Comparison of ENCODE assay signal across 8 cellular contexts in the genomic region with DNA sequence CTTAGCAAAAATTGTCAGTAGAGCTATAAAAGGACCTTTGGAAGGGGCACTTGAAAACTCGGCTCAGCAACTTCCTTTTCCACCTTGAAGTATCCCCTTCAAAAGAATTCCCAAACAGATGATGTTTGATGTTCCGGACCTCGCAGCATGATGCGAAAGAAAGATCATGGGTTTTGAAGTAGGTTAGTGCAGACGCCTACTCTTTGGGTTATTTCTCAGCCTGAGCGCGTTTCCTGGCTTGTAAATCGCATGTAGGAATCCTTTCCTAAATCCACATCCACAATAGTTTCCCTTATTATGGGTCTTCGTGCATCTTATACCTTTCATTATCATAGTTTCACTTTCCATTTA. TPM values are rescaled to one million over a fixed set of nuclear protein-coding genes. Genes with fewer than 3 reads are reported as not detected.
DNase-seq lines count a peak whose midpoint lies in the region; ATAC-seq, FAIRE-seq and TF ChIP-seq lines count a peak whose summit lies in the region.

No MANE protein-coding gene starts in this region.

- 40 to 45% methylated on average over 8 to 9 of the region's 9 CpGs for WGBS in gastroesophageal sphincter (ENCODE audit: low coverage in 1 of 2), 2 donors

- no peak for ATAC-seq in activated B cell treated with CpG ODN at 0.5 μM for 24 hours (ENCODE audit: low read depth)
- no peak for ATAC-seq in gastroesophageal sphincter
- ATAC-seq in left lobe of liver, result no peak

- peaks cover 2% of the 10 kb centered on the region for H3K27me3 Mint-ChIP-seq in activated B cell treated with CpG ODN at 0.5 μM for 24 hours

- H3K36me3 Mint-ChIP-seq in activated B cell treated with CpG ODN at 0.5 μM for 24 hours (ENCODE audit: low read depth), result peaks cover 11% of the 10 kb centered on the region

- peaks cover 7% of the 10 kb centered on the region; the same call in 1 of the 2 replicates for H3K36me3 ChIP-seq in HAP-1 (replicated peaks)
- H3K36me3 ChIP-seq in gastroesophageal sphincter, result no peaks in the 10 kb centered on the region

- peaks cover 38% of the 10 kb centered on the region for H3K4me1 Mint-ChIP-seq in activated B cell treated with CpG ODN at 0.5 μM for 24 hours

- intact Hi-C loops in activated B cell treated with CpG ODN at 0.5 μM for 24 hours (cut with micrococcal nuclease), result loop anchor here (2.0 to 10.0 kb wide), 8 partner anchors 324 to 1834 kb away; a partner anchor contains a TSS

- no peak for TF ChIP-seq POLR2A in gastroesophageal sphincter (IDR thresholded peaks at IDR 0.05)
- TF ChIP-seq POLR2A in H54 (IDR thresholded peaks at IDR 0.05; ENCODE audit: low read depth, low read length), result no peak

- POLR2A ChIA-PET in activated B cell treated with CpG ODN at 0.5 μM for 24 hours (lab: Charles Lee), result no interaction called here

- H3K4me3 ChIP-seq in HAP-1 (peak overlapping the region; percentile 54), gastroesophageal sphincter (peak overlapping the region; percentile 77 to 91), skin epidermis (peak overlapping the region; percentile 52 to 98 (median 81))

- peak overlapping the region; percentile 91 for H3K27ac Mint-ChIP-seq in activated B cell treated with CpG ODN at 0.5 μM for 24 hours

- CTCF ChIA-PET in activated B cell treated with CpG ODN at 0.5 μM for 24 hours (lab: Charles Lee), result no interaction called here

- H3K27ac ChIP-seq in gastroesophageal sphincter (peak overlapping the region; percentile 76 to 93 (median 90)), skin epidermis (peak overlapping the region; percentile 69 to 96 (median 91))

- no peaks in the 10 kb centered on the region for H3K27me3 ChIP-seq in HAP-1 (ENCODE audit: low read depth)
- no peaks in the 10 kb centered on the region for H3K27me3 ChIP-seq in gastroesophageal sphincter

- H3K4me1 ChIP-seq in HAP-1 (peaks cover 6% of the 10 kb centered on the region), gastroesophageal sphincter (peaks cover 0 to 40% (median 8%) of the 10 kb centered on the region in 3 donors)

- in situ Hi-C loops in HAP-1 (cut with MboI; ENCODE audit: low sequenced_read_pairs), result no loop called here

- FAIRE-seq in H54 (lab: Jason Lieb, UNC), result no peak

- H3K9me3 Mint-ChIP-seq in activated B cell treated with CpG ODN at 0.5 μM for 24 hours, result no peaks in the 10 kb centered on the region

- TF ChIP-seq CTCF in activated B cell treated with CpG ODN at 0.5 μM for 24 hours (IDR thresholded peaks at IDR 0.05), result no peak
- no peak for TF ChIP-seq CTCF in gastroesophageal sphincter (IDR thresholded peaks at IDR 0.05)

- H3K9me3 ChIP-seq in HAP-1 (no peaks in the 10 kb centered on the region), gastroesophageal sphincter (no peaks in the 10 kb centered on the region)

- no peak for TF ChIP-seq EP300 in gastroesophageal sphincter (IDR thresholded peaks at IDR 0.05)

- peak overlapping the region; percentile 95 for H3K4me3 Mint-ChIP-seq in activated B cell treated with CpG ODN at 0.5 μM for 24 hours

- DNase-seq in HAP-1 (ENCODE audit: low spot score in 2 of 2) (no peak), activated B cell treated with CpG ODN at 0.5 μM for 24 hours (no peak), left lobe of liver (ENCODE audit: low spot score) (no peak), H54 (ENCODE audit: insufficient read length, low spot score) (no peak), iPS-NIHi7 (ENCODE audit: extremely low spot score) (no peak), NOMO-1 (lab: John Stamatoyannopoulos, UW; ENCODE audit: unreplicated experiment in 2 of 2) (no peak)

RNA-seq across cellular contexts. Expression of a gene that starts 0.6 kb away (rescaled TPM):
- total RNA-seq in activated B cell treated with CpG ODN at 0.5 μM for 24 hours (15.0 and 16.3 TPM in 2 replicates), gastroesophageal sphincter (10 to 100 TPM; 20.9 to 29.1 (median 22.4) TPM), left lobe of liver (3.1 TPM)
